Comparison of ENCODE assay signal across 1 cellular context in the genomic region with DNA sequence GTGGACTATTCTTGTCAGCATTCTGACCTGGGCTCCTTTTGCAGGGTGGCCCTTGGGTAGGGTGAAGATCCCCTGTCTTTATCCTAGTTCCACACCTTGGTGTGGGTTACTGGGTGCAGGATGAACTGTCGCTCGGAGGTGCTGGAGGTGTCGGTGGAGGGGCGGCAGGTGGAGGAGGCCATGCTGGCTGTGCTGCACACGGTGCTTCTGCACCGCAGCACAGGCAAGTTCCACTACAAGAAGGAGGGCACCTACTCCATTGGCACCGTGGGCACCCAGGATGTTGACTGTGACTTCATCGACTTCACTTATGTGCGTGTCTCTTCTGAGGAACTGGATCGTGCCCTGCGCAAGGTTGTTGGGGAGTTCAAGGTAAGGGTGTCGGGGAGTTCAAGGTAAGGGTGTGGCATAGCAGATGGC.
TF ChIP-seq lines count a peak whose summit lies in the region.

No MANE protein-coding gene starts in this region.

TF ChIP-seq in IMR-90, 13 proteins besides CTCF, POLR2A, EP300 and RAD21:
- TF ChIP-seq BHLHE40 (IDR thresholded peaks at IDR 0.05; ENCODE audit: low read depth, low read length): no peak
- no peak for TF ChIP-seq NFE2L2 (IDR thresholded peaks at IDR 0.05; ENCODE audit: low read depth, low read length)
- TF ChIP-seq SMC3 (IDR thresholded peaks at IDR 0.05; ENCODE audit: low read depth, low read length): no peak
- no peak for TF ChIP-seq FOS (IDR thresholded peaks at IDR 0.05; ENCODE audit: low read depth, low read length)
- no peak for TF ChIP-seq CEBPB (IDR thresholded peaks at IDR 0.05; ENCODE audit: low read depth, low read length)
- no peak for TF ChIP-seq USF2 (IDR thresholded peaks at IDR 0.05; ENCODE audit: low read depth, low read length)
TF ChIP-seq in IMR-90: peak in this region for 0.
